Comparison of ENCODE assay signal across 6 cellular contexts in genomic region chr9:68575821-68576220, GRCh38. TPM values are rescaled to one million over a fixed set of nuclear protein-coding genes. Genes with fewer than 3 reads are reported as not detected.
"Had no signal": no experiment of that assay in that cellular context is flagged by ENCODE, and none has a peak within 500 bp of the region (broad histone marks: within the 10 kb centered on the region; RNA-seq: fewer than 3 reads in every experiment).

No MANE protein-coding gene starts in this region.

- FAIRE-seq: H1, HTR-8/SVneo had no signal

- H3K9me3 Mint-ChIP-seq: GM23338 had no signal

- H3K27ac Mint-ChIP-seq: GM23338, H9 had no signal

- ATAC-seq: GM23338 had no signal

- H3K4me3 Mint-ChIP-seq: GM23338, H9 had no signal

- H3K4me1 Mint-ChIP-seq: GM23338, H9 had no signal

- DNase-seq: H9, HCEC 1CT, IMR-90 had no signal

- H3K4me3 ChIP-seq: GM23338 had no signal

RNA-seq across cellular contexts. Expression of gene TMEM252, which starts 35.1 kb away (rescaled TPM):
- total RNA-seq: GM23338, H1, H9, IMR-90 had no signal
- polyA plus RNA-seq: GM23338, H1, IMR-90 had no signal
